ENCODE assay signal across 10 cellular contexts in the genomic region with DNA sequence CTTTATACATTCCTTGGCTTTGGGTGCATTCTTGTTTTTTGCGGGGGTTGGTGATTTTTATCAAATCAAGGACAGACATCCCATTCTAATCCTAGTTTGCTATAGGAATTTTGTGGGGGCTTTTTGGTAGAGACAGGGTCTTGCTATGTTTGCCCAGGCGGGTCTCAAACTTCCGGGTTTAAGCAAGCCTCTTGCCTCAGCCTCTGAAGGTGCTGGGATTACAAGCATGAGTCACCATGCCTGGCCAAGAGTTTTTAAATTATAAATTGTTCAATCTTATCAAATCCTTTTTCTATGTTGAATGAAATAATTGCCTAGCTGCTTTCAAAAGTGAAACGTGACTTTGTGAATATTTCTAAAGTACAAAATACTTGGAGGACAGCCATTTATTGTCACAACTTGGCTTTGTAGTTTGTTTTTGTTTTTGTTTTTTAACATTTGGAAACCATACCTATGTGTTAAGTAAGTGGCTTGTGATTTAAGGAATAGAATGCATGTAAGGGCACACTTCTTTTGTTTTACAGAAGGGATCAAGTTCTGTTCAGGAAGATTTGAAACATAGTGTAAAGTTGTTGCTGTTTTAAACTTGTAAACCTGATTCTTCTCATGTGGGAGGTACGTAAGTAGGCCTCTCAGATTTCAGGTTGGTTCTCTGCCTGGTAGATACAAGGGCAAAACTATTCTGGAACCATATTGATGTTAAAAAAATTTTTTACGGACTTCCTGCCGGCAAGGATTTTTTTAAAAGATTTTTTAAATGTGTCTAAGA. TPM values are rescaled to one million over a fixed set of nuclear protein-coding genes. Genes with fewer than 3 reads are reported as not detected.
DNase-seq lines count a peak whose midpoint lies in the region; ATAC-seq and TF ChIP-seq lines count a peak whose summit lies in the region.
"Had no signal": no experiment of that assay in that cellular context is flagged by ENCODE, and none has a peak within 500 bp of the region (broad histone marks: within the 10 kb centered on the region; RNA-seq: fewer than 3 reads in every experiment).

No MANE protein-coding gene starts in this region.

- H2AK9ac ChIP-seq in IMR-90 (replicated peaks; ENCODE audit: low read depth, low read length, poor library complexity), result no peak overlapping the region

- no peak overlapping the region for H4K8ac ChIP-seq in IMR-90 (ENCODE audit: low read depth in 2 of 2, low read length in 2 of 2)
- H4K8ac ChIP-seq in mesenchymal stem cell (ENCODE audit: low read length), result no peak overlapping the region

- H3K36me3 ChIP-seq in ACC112 (ENCODE audit: insufficient read depth, low read length) (no peaks in the 10 kb centered on the region), IMR-90 (ENCODE audit: control insufficient read depth, insufficient read depth, low read length) (no peaks in the 10 kb centered on the region), mesenchymal stem cell (ENCODE audit: control insufficient read depth in 1 of 2, insufficient read depth in 2 of 2, low read depth in 1 of 2, low read length in 2 of 2) (no peaks in the 10 kb centered on the region)

- H3K4me1 ChIP-seq in ACC112 (ENCODE audit: control insufficient read depth, insufficient read depth, low read length, unreplicated experiment), result peaks cover 77% of the 10 kb centered on the region
- peaks cover 23% of the 10 kb centered on the region for H3K4me1 ChIP-seq in IMR-90 (ENCODE audit: control insufficient read depth, insufficient read depth, low read length)
- peaks cover 8% of the 10 kb centered on the region for H3K4me1 ChIP-seq in mesenchymal stem cell (ENCODE audit: control insufficient read depth, insufficient read depth, low read depth, low read length)

- dilution Hi-C loops in IMR-90 (cut with HindIII; ENCODE audit: low sequenced_read_pairs, unreplicated experiment), result no loop called here

- ATAC-seq in IMR-90 (ENCODE audit: low read depth), result no peak
- no peak for ATAC-seq in GM18870 (IDR thresholded peaks at IDR 0.05; ENCODE audit: unreplicated experiment)
- no peak for ATAC-seq in HG03354 (IDR thresholded peaks at IDR 0.05; ENCODE audit: poor library complexity, severe bottlenecking, unreplicated experiment)

- 100% methylated on average over 1 of the region's 7 CpGs; no CpG with 5 or more reads in 1 of the 2 experiments for WGBS in IMR-90 (ENCODE audit: extremely low coverage in 2 of 2, insufficient read length in 1 of 2), 2 experiments
- 95% methylated on average over 3 of the region's 7 CpGs for WGBS in mesenchymal stem cell

- intact Hi-C loops in IMR-90 (cut with micrococcal nuclease), result no loop called here

- no peak overlapping the region for H2AFZ ChIP-seq in ACC112 (ENCODE audit: low read length, unreplicated experiment)
- H2AFZ ChIP-seq in IMR-90 (replicated peaks; ENCODE audit: low read length, poor library complexity), result no peak overlapping the region
- no peak overlapping the region for H2AFZ ChIP-seq in mesenchymal stem cell (ENCODE audit: low read depth, low read length)

- in situ Hi-C loops in IMR-90 (cut with MboI; ENCODE audit: low sequenced_read_pairs), result no loop called here

- H3K23ac ChIP-seq in IMR-90 (ENCODE audit: low read depth, low read length) (no peak overlapping the region), mesenchymal stem cell (ENCODE audit: low read length in 2 of 2) (no peak overlapping the region)

- no peak overlapping the region for H3K9ac ChIP-seq in IMR-90 (ENCODE audit: low read depth, low read length)
- peak overlapping the region; percentile 42 for H3K9ac ChIP-seq in mesenchymal stem cell (ENCODE audit: low read length)
- H3K9ac ChIP-seq: BLaER1 had no signal

- H4K5ac ChIP-seq in IMR-90 (ENCODE audit: low read depth, low read length), result no peak overlapping the region

- POLR2A ChIA-PET in IMR-90 (lab: Charles Lee; ENCODE audit: unreplicated experiment), result no interaction called here

- TF ChIP-seq CTCF in IMR-90 (conservative IDR thresholded peaks at IDR 0.05; ENCODE audit: low read depth, low read length), result no peak

- no peak overlapping the region for H2BK15ac ChIP-seq in IMR-90 (ENCODE audit: low read depth, low read length)
- no peak overlapping the region for H2BK15ac ChIP-seq in mesenchymal stem cell (ENCODE audit: low read depth, poor library complexity, severe bottlenecking)

- H3K14ac ChIP-seq in IMR-90 (replicated peaks; ENCODE audit: low read depth, low read length) (no peak overlapping the region), mesenchymal stem cell (ENCODE audit: low read length in 2 of 2) (no peak overlapping the region)

- no peak overlapping the region for H2BK20ac ChIP-seq in IMR-90 (ENCODE audit: low read depth, low read length)

- no peaks in the 10 kb centered on the region for H3K9me3 ChIP-seq in IMR-90 (ENCODE audit: control insufficient read depth, insufficient read depth, low read length)
- H3K9me3 ChIP-seq in mesenchymal stem cell (ENCODE audit: control insufficient read depth, low read length), result no peaks in the 10 kb centered on the region

- H2AK5ac ChIP-seq in IMR-90 (ENCODE audit: low read depth, low read length), result no peak overlapping the region
- no peak overlapping the region for H2AK5ac ChIP-seq in mesenchymal stem cell (ENCODE audit: low read length, severe bottlenecking)

- H3K4me2 ChIP-seq in IMR-90 (ENCODE audit: low read depth, low read length) (peak overlapping the region; percentile 29; the same call in 1 of the 2 replicates), mesenchymal stem cell (ENCODE audit: low read length, poor library complexity, severe bottlenecking) (no peak overlapping the region)
- H3K4me2 ChIP-seq: BLaER1 had no signal

- DNase-seq in IMR-90, result peak; percentile 61
- peak; percentile 32 for DNase-seq in dermis blood vessel endothelial cell
- DNase-seq in mesenchymal stem cell, result peak; percentile 65
- no peak for DNase-seq in NCI-H1694 (lab: John Stamatoyannopoulos, UW)
- DNase-seq in activated T-cell treated with anti-CD3 and anti-CD28 coated beads, Interleukin-2, amount 50 U/mL, for 48 hours, result no peak
- DNase-seq: NCI-H1436 had no signal

- H2BK12ac ChIP-seq in mesenchymal stem cell (ENCODE audit: low read length in 2 of 2), result no peak overlapping the region

- no TSS peak for BruUV-seq in IMR-90 (replicated peaks; lab: Mats Ljungman, UMichigan)

- CTCF ChIA-PET in IMR-90 (lab: Yijun Ruan, JAX), result no interaction called here

- H3K79me2 ChIP-seq in ACC112 (ENCODE audit: control insufficient read depth, insufficient read depth, low read length, unreplicated experiment), result peaks cover 97% of the 10 kb centered on the region

- peak overlapping the region; percentile 59 for H2BK5ac ChIP-seq in IMR-90 (ENCODE audit: low read depth, low read length, poor library complexity, severe bottlenecking)
- no peak overlapping the region for H2BK5ac ChIP-seq in mesenchymal stem cell (ENCODE audit: low read depth, low read length, poor library complexity, severe bottlenecking)

- peaks cover 0 to 63% of the 10 kb centered on the region in 2 experiments; a peak in 2 of 4 replicates for H3K79me1 ChIP-seq in IMR-90 (ENCODE audit: low read depth in 1 of 2, low read length in 2 of 2)
- H3K79me1 ChIP-seq in mesenchymal stem cell (replicated peaks; ENCODE audit: low read length, poor library complexity, severe bottlenecking), result no peaks in the 10 kb centered on the region

- no peak for TF ChIP-seq RAD21 in IMR-90 (IDR thresholded peaks at IDR 0.05; ENCODE audit: low read length)

- H3K27me3 ChIP-seq in ACC112 (ENCODE audit: insufficient read depth, low read length) (no peaks in the 10 kb centered on the region), IMR-90 (ENCODE audit: control insufficient read depth, insufficient read depth, low read length) (no peaks in the 10 kb centered on the region), mesenchymal stem cell (ENCODE audit: control insufficient read depth in 1 of 2, insufficient read depth in 1 of 2, low read length in 2 of 2) (no peaks in the 10 kb centered on the region)
- H3K27me3 ChIP-seq: BLaER1 had no signal

- peaks cover 99% of the 10 kb centered on the region for H4K20me1 ChIP-seq in IMR-90 (ENCODE audit: insufficient read depth, low read length)

- no peak overlapping the region for H3K4ac ChIP-seq in IMR-90 (ENCODE audit: low read depth, low read length)
- no peak overlapping the region for H3K4ac ChIP-seq in mesenchymal stem cell (ENCODE audit: low read depth in 1 of 2, low read length in 2 of 2)

- no peak overlapping the region for H3K56ac ChIP-seq in IMR-90 (ENCODE audit: extremely low read depth, insufficient read depth, low read length)

- H4K91ac ChIP-seq in IMR-90 (ENCODE audit: insufficient read depth, low read depth, low read length), result no peak overlapping the region
- no peak overlapping the region for H4K91ac ChIP-seq in mesenchymal stem cell (ENCODE audit: low read length)

- TF ChIP-seq POLR2A in IMR-90 (IDR thresholded peaks at IDR 0.05; ENCODE audit: low read depth, low read length), result no peak

- no peak overlapping the region for H2BK120ac ChIP-seq in IMR-90 (ENCODE audit: low read depth, low read length)
- H2BK120ac ChIP-seq in mesenchymal stem cell (ENCODE audit: low read depth, low read length), result no peak overlapping the region

- H3K18ac ChIP-seq in IMR-90 (ENCODE audit: low read depth, low read length) (no peak overlapping the region), mesenchymal stem cell (ENCODE audit: low read depth in 1 of 2, low read length in 2 of 2) (no peak overlapping the region)

- H3K9me1 ChIP-seq in IMR-90 (ENCODE audit: insufficient read depth, low read length), result peaks cover 29% of the 10 kb centered on the region

- H3K27ac ChIP-seq in ACC112 (ENCODE audit: low read depth, low read length), result peak overlapping the region; percentile 60
- H3K27ac ChIP-seq in IMR-90 (ENCODE audit: insufficient read depth, low read length), result no peak overlapping the region
- peak overlapping the region; percentile 23 for H3K27ac ChIP-seq in mesenchymal stem cell (ENCODE audit: low read length, poor library complexity, severe bottlenecking)
- H3K27ac ChIP-seq: BLaER1 had no signal

- peak overlapping the region; percentile 36 for H3K4me3 ChIP-seq in ACC112 (ENCODE audit: low read depth, low read length)
- no peak overlapping the region for H3K4me3 ChIP-seq in IMR-90 (ENCODE audit: insufficient read depth, low read depth, low read length)
- no peak overlapping the region for H3K4me3 ChIP-seq in mesenchymal stem cell (ENCODE audit: insufficient read depth in 1 of 2, low read depth in 1 of 2, low read length in 2 of 2)
- H3K4me3 ChIP-seq: BLaER1 had no signal

TF ChIP-seq in IMR-90, 13 proteins besides CTCF, POLR2A, EP300 and RAD21 (continues in another document):
- peak; percentile 69 for TF ChIP-seq CEBPB (IDR thresholded peaks at IDR 0.05; ENCODE audit: low read depth, low read length)
- no peak for TF ChIP-seq MAZ (IDR thresholded peaks at IDR 0.05; ENCODE audit: borderline replicate concordance, low read depth, low read length)
- TF ChIP-seq SMC3 (IDR thresholded peaks at IDR 0.05; ENCODE audit: low read depth, low read length), result no peak
- TF ChIP-seq RFX5 (IDR thresholded peaks at IDR 0.05; ENCODE audit: low read depth, low read length), result no peak

RNA-seq across cellular contexts. Expression of gene MARK3, which starts 13.4 kb away (rescaled TPM):
- total RNA-seq in IMR-90 (2012; rRNA removed) (80.5 and 88.0 TPM in 2 replicates), dermis blood vessel endothelial cell (65.2 and 74.9 TPM in 2 replicates)
- polyA plus RNA-seq in IMR-90 (2012; rRNA removed), result 72.8 and 78.5 TPM in 2 replicates
- polyA plus RNA-seq in IMR-90 (2012; cell fraction: cytosol; rRNA removed), result 34.2 and 35.5 TPM in 2 replicates
- polyA plus RNA-seq in IMR-90 (2012; cell fraction: nucleus; rRNA removed; ENCODE audit: low replicate concordance), result 156 and 427 TPM in 2 replicates
- 51.9 TPM for polyA plus RNA-seq in mesenchymal stem cell (2013, experiment 1 of 2)
- 50.3 TPM for polyA plus RNA-seq in mesenchymal stem cell (2013, experiment 2 of 2)

Comparison
In these comparisons a context has a peak if more than half of its experiments do, and no peak if none do; other contexts are left out.
1. DNase-seq: peak in IMR-90 (single experiment), dermis blood vessel endothelial cell (single experiment) and mesenchymal stem cell (single experiment); none in NCI-H1694 (single experiment) and activated T-cell treated with anti-CD3 and anti-CD28 coated beads, Interleukin-2, amount 50 U/mL, for 48 hours (0 of 2).